ENCODE assay signal across 8 cellular contexts in the genomic region with DNA sequence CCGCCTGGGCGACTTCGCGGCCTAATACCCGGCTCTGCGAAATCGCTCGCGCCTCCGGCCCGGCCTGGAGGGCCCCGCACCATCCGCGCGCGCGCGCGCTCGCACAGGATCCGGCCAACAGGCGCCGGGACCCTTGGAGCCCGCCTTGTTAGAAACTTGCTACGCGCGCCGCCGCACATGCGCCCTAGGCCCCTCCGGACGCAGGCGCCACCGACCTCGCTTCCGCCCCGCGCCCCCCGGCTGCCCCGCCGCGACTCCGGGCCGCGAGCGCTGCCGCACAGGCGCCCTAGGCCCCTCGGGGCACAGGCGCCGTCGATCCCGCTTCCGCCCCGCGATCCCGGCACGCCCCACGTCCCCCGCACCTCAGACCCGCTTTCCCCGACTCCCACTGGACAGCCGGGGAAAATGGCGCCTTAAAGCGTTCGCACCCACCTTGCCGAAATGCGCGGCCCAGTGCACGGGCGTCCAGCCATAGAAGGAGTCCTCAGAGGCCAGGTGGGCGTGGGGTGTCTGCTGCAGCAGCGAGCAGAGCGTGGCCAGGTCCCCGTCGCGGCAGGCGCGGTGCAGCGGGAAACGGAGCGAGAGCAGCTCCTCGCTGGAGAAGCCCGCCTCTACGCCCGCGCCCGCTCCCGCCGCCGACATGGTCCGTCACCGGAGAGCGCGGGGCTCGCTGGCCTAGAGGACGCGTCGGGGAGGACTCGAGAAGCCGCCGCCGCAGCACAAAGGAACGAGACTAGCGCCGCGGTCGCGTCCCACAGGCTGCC. TPM values are rescaled to one million over a fixed set of nuclear protein-coding genes. Genes with fewer than 3 reads are reported as not detected.
DNase-seq lines count a peak whose midpoint lies in the region; ATAC-seq and TF ChIP-seq lines count a peak whose summit lies in the region.

No MANE protein-coding gene starts in this region.

- H3K79me2 ChIP-seq in OCI-LY3 (ENCODE audit: low read length) = peaks cover 75% of the 10 kb centered on the region

- peaks cover 46% of the 10 kb centered on the region for H4K20me1 ChIP-seq in OCI-LY3 (ENCODE audit: insufficient read depth, low read length)

- no peak for TF ChIP-seq CTCF in OCI-LY3 (IDR thresholded peaks at IDR 0.05; ENCODE audit: low read depth, low read length)

- ATAC-seq in GM19372 (IDR thresholded peaks at IDR 0.05; ENCODE audit: low read depth, unreplicated experiment) = peak; percentile 26
- ATAC-seq in HG03460 (IDR thresholded peaks at IDR 0.05; ENCODE audit: unreplicated experiment) = peak; percentile 32
- ATAC-seq in esophagus mucosa = peak; percentile 34

- H3K9me3 ChIP-seq in OCI-LY3 (ENCODE audit: insufficient read depth, low read length) (no peaks in the 10 kb centered on the region), muscle layer of colon (ENCODE audit: low read length) (no peaks in the 10 kb centered on the region)

- peak overlapping the region; percentile 91 for H3K4me2 ChIP-seq in OCI-LY3 (ENCODE audit: low read length)

- H3K4me3 ChIP-seq in OCI-LY3 (ENCODE audit: low read length) (peak overlapping the region; percentile 87), muscle layer of colon (ENCODE audit: low read depth in 1 of 2, low read length in 2 of 2) (peak overlapping the region; percentile 88 to 93)

- H3K4me1 ChIP-seq in OCI-LY3 (ENCODE audit: low read length) = peaks cover 36% of the 10 kb centered on the region
- peaks cover 35% of the 10 kb centered on the region for H3K4me1 ChIP-seq in muscle layer of colon (ENCODE audit: insufficient read depth, low read length)

- peaks cover 32% of the 10 kb centered on the region for H3K36me3 ChIP-seq in OCI-LY3 (replicated peaks; ENCODE audit: low read depth, low read length)
- H3K36me3 ChIP-seq in muscle layer of colon (ENCODE audit: insufficient read depth, low read length) = peaks cover 9% of the 10 kb centered on the region

- peak; percentile 97 for DNase-seq in COLO668 (lab: John Stamatoyannopoulos, UW; ENCODE audit: unreplicated experiment)
- peak; percentile 80 for DNase-seq in activated T-cell treated with anti-CD3 and anti-CD28 coated beads for 48 hours (ENCODE audit: low read depth)
- DNase-seq in stimulated activated CD8-positive, alpha-beta memory T cell treated with anti-CD3 and anti-CD28 coated beads, Interleukin-7, amount 100 ng/mL, for 24 hours (ENCODE audit: low read depth) = peak; percentile 64

- peak overlapping the region; percentile 93 for H3K9ac ChIP-seq in OCI-LY3 (ENCODE audit: low read length)
- H3K9ac ChIP-seq in muscle layer of colon (ENCODE audit: low read length) = peak overlapping the region; percentile 77

- H3K27ac ChIP-seq in OCI-LY3 (ENCODE audit: low read length) (peak overlapping the region; percentile 88), muscle layer of colon (ENCODE audit: low read depth, low read length) (peak overlapping the region; percentile 97)

- H3K27me3 ChIP-seq in OCI-LY3 (ENCODE audit: low read depth, low read length) = no peaks in the 10 kb centered on the region
- no peaks in the 10 kb centered on the region for H3K27me3 ChIP-seq in muscle layer of colon (ENCODE audit: control insufficient read depth in 1 of 2, insufficient read depth in 2 of 2, low read length in 2 of 2)

- H2AFZ ChIP-seq in OCI-LY3 (ENCODE audit: low read depth, low read length) = no peak overlapping the region; the same call in 1 of the 2 replicates

RNA-seq across cellular contexts. Expression of a gene that starts 0.4 kb away (rescaled TPM):
- 24.3 TPM for total RNA-seq in esophagus mucosa

Comparison
In these comparisons a context has a peak if more than half of its experiments do, and no peak if none do; other contexts are left out.
1. Peak in every context shown above with its lines: DNase-seq, ATAC-seq, H3K4me3 ChIP-seq and H3K27ac ChIP-seq.